In genomic region chr2:75431276-75431675, GRCh38 we compare ENCODE assay signal across 32 cellular contexts.
DNase-seq lines count a peak whose midpoint lies in the region; FAIRE-seq and TF ChIP-seq lines count a peak whose summit lies in the region.
"Had no signal": no experiment of that assay in that cellular context is flagged by ENCODE, and none has a peak within 500 bp of the region (broad histone marks: within the 10 kb centered on the region; RNA-seq: fewer than 3 reads in every experiment).

No MANE protein-coding gene starts in this region.

- no peak for DNase-seq in GM12892 (ENCODE audit: insufficient read length)
- no peak for DNase-seq in astrocyte (ENCODE audit: low read depth)
- DNase-seq in smooth muscle cell (lab: John Stamatoyannopoulos, UW; ENCODE audit: unreplicated experiment), result no peak
- no peak for DNase-seq in NCI-H1105 (lab: John Stamatoyannopoulos, UW)
- no peak for DNase-seq in NCI-H2196 treated with DMSO at 0.1 percent for 48 hours (lab: John Stamatoyannopoulos, UW; ENCODE audit: unreplicated experiment)
- DNase-seq in SJCRH30, result no peak
- DNase-seq: ACHN; activated CD4-positive, alpha-beta memory T cell treated with anti-CD3 and anti-CD28 coated beads for 36 hours; activated CD8-positive, alpha-beta memory T cell treated with anti-CD3 and anti-CD28 coated beads, Interleukin-2, amount 50 U/mL, for 48 hours; anterior cingulate cortex; DND-41; effector CD4-positive, alpha-beta T cell; erythroblast; islet precursor cell; left ventricle myocardium superior; NCI-H187; NCI-H2171; retina; stimulated activated CD4-positive, alpha-beta T cell treated with anti-CD3 and anti-CD28 coated beads, Interleukin-1b, Interleukin-23, amount 100 ng/mL, for 48 hours; stimulated activated CD8-positive, alpha-beta memory T cell treated with anti-CD3 and anti-CD28 coated beads, Interleukin-4, amount 100 ng/mL, for 48 hours had no signal

- H2AFZ ChIP-seq in astrocyte (ENCODE audit: low read depth, low read length) (no peak overlapping the region), smooth muscle cell (ENCODE audit: low read depth) (no peak overlapping the region)

- H3K27me3 Mint-ChIP-seq in astrocyte (ENCODE audit: low read depth, unreplicated experiment), result no peaks in the 10 kb centered on the region

- H3K4me1 Mint-ChIP-seq in astrocyte (ENCODE audit: low read depth, unreplicated experiment), result peaks cover 31% of the 10 kb centered on the region
- H3K4me1 Mint-ChIP-seq: activated T-helper 17 cell treated with anti-CD3 and anti-CD28 coated beads, Interleukin-2, amount 50 U/mL, for 72 hours had no signal

- peaks cover 2% of the 10 kb centered on the region for H3K9me3 Mint-ChIP-seq in astrocyte (ENCODE audit: unreplicated experiment)
- H3K9me3 Mint-ChIP-seq: activated CD4-positive, alpha-beta memory T cell treated with anti-CD3 and anti-CD28 coated beads for 36 hours; activated T-helper 17 cell treated with anti-CD3 and anti-CD28 coated beads, Interleukin-2, amount 50 U/mL, for 72 hours had no signal

- no peaks in the 10 kb centered on the region for H3K36me3 Mint-ChIP-seq in astrocyte (ENCODE audit: low read depth, unreplicated experiment)
- H3K36me3 Mint-ChIP-seq: activated CD4-positive, alpha-beta memory T cell treated with anti-CD3 and anti-CD28 coated beads for 36 hours; activated naive CD4-positive, alpha-beta T cell treated with anti-CD3 and anti-CD28 coated beads, Interleukin-2, amount 50 U/mL, for 72 hours; natural killer cell treated with Interleukin-12 subunit alpha and Interleukin-12 subunit beta and Interleukin-15 and Interleukin-18, amount 100 ng/mL, for 72 hours had no signal

- no peaks in the 10 kb centered on the region for H4K20me1 ChIP-seq in astrocyte (ENCODE audit: insufficient read depth, low read length)
- no peaks in the 10 kb centered on the region for H4K20me1 ChIP-seq in smooth muscle cell (ENCODE audit: low read depth)

- TF ChIP-seq CTCF in astrocyte (IDR thresholded peaks at IDR 0.05; ENCODE audit: insufficient read depth, low read depth, low read length) (no peak), smooth muscle cell (IDR thresholded peaks at IDR 0.05; ENCODE audit: borderline replicate concordance, insufficient read depth, poor library complexity, severe bottlenecking) (no peak)

- H3K27ac Mint-ChIP-seq in astrocyte (ENCODE audit: unreplicated experiment), result peak overlapping the region; percentile 44
- H3K27ac Mint-ChIP-seq: activated CD4-positive, alpha-beta memory T cell treated with anti-CD3 and anti-CD28 coated beads for 36 hours; activated T-helper 17 cell treated with anti-CD3 and anti-CD28 coated beads, Interleukin-2, amount 50 U/mL, for 72 hours; natural killer cell treated with Interleukin-12 subunit alpha and Interleukin-12 subunit beta and Interleukin-15 and Interleukin-18, amount 100 ng/mL, for 72 hours had no signal

- H3K4me3 ChIP-seq in HUES6 (ENCODE audit: low read depth, low read length) (no peak overlapping the region), astrocyte (ENCODE audit: insufficient read depth, low read depth, low read length) (no peak overlapping the region), smooth muscle cell (no peak overlapping the region), SJCRH30 (no peak overlapping the region)
- H3K4me3 ChIP-seq: HAP-1, SJSA1, skin epidermis, tibial nerve had no signal

- no peaks in the 10 kb centered on the region for H3K36me3 ChIP-seq in HUES6 (ENCODE audit: control insufficient read depth, insufficient read depth, low read length)
- H3K36me3 ChIP-seq in astrocyte (ENCODE audit: insufficient read depth, low read length), result no peaks in the 10 kb centered on the region
- H3K36me3 ChIP-seq in smooth muscle cell (ENCODE audit: low read depth), result no peaks in the 10 kb centered on the region
- H3K36me3 ChIP-seq in SJCRH30, result no peaks in the 10 kb centered on the region
- H3K36me3 ChIP-seq: HAP-1, SJSA1, tibial nerve had no signal

- H3K4me1 ChIP-seq in HUES6 (ENCODE audit: control insufficient read depth, insufficient read depth, low read length) (peaks cover 55% of the 10 kb centered on the region), astrocyte (ENCODE audit: insufficient read depth, low read length) (peaks cover 3% of the 10 kb centered on the region), smooth muscle cell (ENCODE audit: low read depth) (peaks cover 43% of the 10 kb centered on the region), SJCRH30 (no peaks in the 10 kb centered on the region)
- H3K4me1 ChIP-seq: SJSA1, tibial nerve had no signal

- peak overlapping the region; percentile 47; the same call in 1 of the 2 replicates for H3K27ac ChIP-seq in HUES6 (ENCODE audit: low read depth, low read length)
- no peak overlapping the region for H3K27ac ChIP-seq in astrocyte (ENCODE audit: low read depth, low read length)
- peak overlapping the region; percentile 51 for H3K27ac ChIP-seq in smooth muscle cell (ENCODE audit: low read depth)
- H3K27ac ChIP-seq in SJCRH30, result no peak overlapping the region
- H3K27ac ChIP-seq: C4-2B, KMS-11, SJSA1, skin epidermis, tibial nerve had no signal

- H3K79me2 ChIP-seq in astrocyte (ENCODE audit: insufficient read depth, low read length), result no peaks in the 10 kb centered on the region
- no peaks in the 10 kb centered on the region for H3K79me2 ChIP-seq in smooth muscle cell (ENCODE audit: low read depth)

- no peak overlapping the region for H3K4me3 Mint-ChIP-seq in astrocyte (ENCODE audit: unreplicated experiment)
- H3K4me3 Mint-ChIP-seq: activated CD4-positive, alpha-beta memory T cell treated with anti-CD3 and anti-CD28 coated beads for 36 hours; activated T-helper 17 cell treated with anti-CD3 and anti-CD28 coated beads, Interleukin-2, amount 50 U/mL, for 72 hours; natural killer cell treated with Interleukin-12 subunit alpha and Interleukin-12 subunit beta and Interleukin-15 and Interleukin-18, amount 100 ng/mL, for 72 hours had no signal

- H3F3A ChIP-seq in smooth muscle cell (ENCODE audit: low read depth), result peaks cover 13% of the 10 kb centered on the region

- no peaks in the 10 kb centered on the region; the same call in 1 of the 2 replicates for H3K9me3 ChIP-seq in HUES6 (ENCODE audit: control insufficient read depth, insufficient read depth, low read depth, low read length)
- H3K9me3 ChIP-seq in astrocyte (ENCODE audit: insufficient read depth, low read depth, low read length), result no peaks in the 10 kb centered on the region
- no peaks in the 10 kb centered on the region for H3K9me3 ChIP-seq in smooth muscle cell (replicated peaks; ENCODE audit: low read depth)
- H3K9me3 ChIP-seq in SJCRH30 (replicated peaks), result no peaks in the 10 kb centered on the region
- H3K9me3 ChIP-seq: HAP-1, SJSA1, tibial nerve had no signal

- H3K4me2 ChIP-seq in astrocyte (ENCODE audit: low read length), result no peak overlapping the region
- H3K4me2 ChIP-seq in smooth muscle cell, result peak overlapping the region; percentile 51
- H3K4me2 ChIP-seq: KMS-11 had no signal

- 67% methylated on average over 1 of the region's 1 CpG for WGBS in smooth muscle cell (ENCODE audit: low lambda C conversion rate)

- H3K27me3 ChIP-seq in HUES6 (ENCODE audit: control insufficient read depth, insufficient read depth, low read length), result no peaks in the 10 kb centered on the region
- H3K27me3 ChIP-seq in astrocyte (ENCODE audit: insufficient read depth, low read length), result no peaks in the 10 kb centered on the region
- H3K27me3 ChIP-seq in smooth muscle cell (ENCODE audit: low read depth), result no peaks in the 10 kb centered on the region
- 0 out of 2 replicates have a peak, but pooled peaks cover 7% of the 10 kb centered on the region for H3K27me3 ChIP-seq in SJCRH30
- H3K27me3 ChIP-seq: tibial nerve had no signal

- no peak overlapping the region for H3K9ac ChIP-seq in HUES6 (ENCODE audit: low read length)
- no peak overlapping the region for H3K9ac ChIP-seq in astrocyte (ENCODE audit: low read length)
- H3K9ac ChIP-seq in smooth muscle cell (ENCODE audit: low read depth), result no peak overlapping the region
- H3K9ac ChIP-seq: KMS-11 had no signal

- TF ChIP-seq POLR2A in GM12892 (IDR thresholded peaks at IDR 0.05; ENCODE audit: low read depth, low read length), result no peak

- FAIRE-seq in GM12892 (lab: Jason Lieb, UNC), result peak; percentile 46
- FAIRE-seq in astrocyte (lab: Jason Lieb, UNC), result no peak
- FAIRE-seq: colon, HTR-8/SVneo had no signal

Comparison
In these comparisons a context has a peak if more than half of its experiments do, and no peak if none do; other contexts are left out.
1. H3K27ac ChIP-seq: peak in HUES6 (single experiment) and smooth muscle cell (single experiment); none in astrocyte (single experiment) and SJCRH30 (single experiment).